ENCODE assay signal across 24 cellular contexts in genomic region chr7:91020611-91021385, GRCh38.
A peak's percentile ranks its signal among the peaks of the same experiment; 100 is the strongest.
DNase-seq lines count a peak whose midpoint lies in the region; ATAC-seq, FAIRE-seq and TF ChIP-seq lines count a peak whose summit lies in the region.
"Had no signal": no experiment of that assay in that cellular context is flagged by ENCODE, and none has a peak within 500 bp of the region (broad histone marks: within the 10 kb centered on the region; RNA-seq: fewer than 3 reads in every experiment).

No MANE protein-coding gene starts in this region.

- H3K4me3 ChIP-seq in adipocyte (ENCODE audit: low read length) (peak overlapping the region; percentile 39), bronchial epithelial cell (ENCODE audit: low read depth, low read length) (no peak overlapping the region), aorta (ENCODE audit: low read length in 2 of 2) (no peak overlapping the region)
- H3K4me3 ChIP-seq: BLaER1 treated with 17β-estradiol and CSF1 and Interleukin-3, amounts not matched to agents 10 nM and 100 nM; GM12878; K562; Peyer's patch had no signal

- ATAC-seq in aorta (ENCODE audit: low FRiP score) (peak; percentile 19), GM18519 (IDR thresholded peaks at IDR 0.05; ENCODE audit: low FRiP score, unreplicated experiment) (no peak)
- ATAC-seq: GM12878, HepG2, K562, Right ventricle myocardium inferior had no signal

- no peak for DNase-seq in adipocyte (ENCODE audit: low read depth)
- DNase-seq in bronchial epithelial cell (ENCODE audit: low read depth): peak; percentile 26
- DNase-seq in myocyte (ENCODE audit: low read depth): peak; percentile 50
- DNase-seq in aorta: no peak
- DNase-seq in activated CD4-positive, CD25-positive, alpha-beta regulatory T cell (lab: John Stamatoyannopoulos, UW): no peak
- DNase-seq in activated T-cell treated with anti-CD3 and anti-CD28 coated beads for 4 hours: no peak
- no peak for DNase-seq in T-helper 1 cell
- DNase-seq: CD4-positive, alpha-beta memory T cell; DND-41; GOT3; HCEC 1CT; NCI-H1105; NCI-H146; NCI-H2029 treated with DMSO at 0.1 percent for 48 hours; NCI-H226; NCI-H524; Peyer's patch had no signal

- H3K9me3 ChIP-seq in adipocyte (ENCODE audit: control insufficient read depth, low read length) (no peaks in the 10 kb centered on the region), aorta (ENCODE audit: control insufficient read depth, low read length) (no peaks in the 10 kb centered on the region)
- H3K9me3 ChIP-seq: Peyer's patch had no signal

- no peak for TF ChIP-seq CTCF in bronchial epithelial cell (IDR thresholded peaks at IDR 0.05; ENCODE audit: insufficient read depth, low read length, severe bottlenecking)

- H3K4me1 ChIP-seq in adipocyte (ENCODE audit: control insufficient read depth, insufficient read depth, low read length): peaks cover 9% of the 10 kb centered on the region
- H3K4me1 ChIP-seq in aorta (ENCODE audit: control insufficient read depth in 1 of 2, insufficient read depth in 2 of 2, low read length in 2 of 2): peaks cover 1 to 9% of the 10 kb centered on the region in 2 donors
- H3K4me1 ChIP-seq: BLaER1 treated with 17β-estradiol and CSF1 and Interleukin-3, amounts not matched to agents 10 nM and 100 nM; Peyer's patch had no signal

- no peak overlapping the region for H3K9ac ChIP-seq in adipocyte (ENCODE audit: low read length)
- H3K9ac ChIP-seq: BLaER1 treated with 17β-estradiol and CSF1 and Interleukin-3, amounts not matched to agents 10 nM and 100 nM had no signal

- 7 to 9% methylated on average over 3 of the region's 3 CpGs for WGBS in aorta, 2 donors

- intact Hi-C loops in aorta (cut with DNase I): no loop called here

- H3K27ac ChIP-seq in aorta (ENCODE audit: low read depth in 1 of 2, low read length in 2 of 2): no peak overlapping the region
- H3K27ac ChIP-seq: BLaER1 treated with 17β-estradiol and CSF1 and Interleukin-3, amounts not matched to agents 10 nM and 100 nM; HL-60; Peyer's patch had no signal

- H3K27me3 ChIP-seq in adipocyte (replicated peaks; ENCODE audit: control insufficient read depth, insufficient read depth, low read length) (no peaks in the 10 kb centered on the region), bronchial epithelial cell (ENCODE audit: control insufficient read depth, insufficient read depth, low read length) (no peaks in the 10 kb centered on the region), aorta (ENCODE audit: control insufficient read depth in 1 of 2, insufficient read depth in 2 of 2, low read length in 1 of 2) (no peaks in the 10 kb centered on the region)
- H3K27me3 ChIP-seq: BLaER1 treated with 17β-estradiol and CSF1 and Interleukin-3, amounts not matched to agents 10 nM and 100 nM; Peyer's patch had no signal

- peak; percentile 75 for FAIRE-seq in bronchial epithelial cell (lab: Jason Lieb, UNC)
- FAIRE-seq: GM12878, HepG2, K562 had no signal

- H3K36me3 ChIP-seq in adipocyte (ENCODE audit: control insufficient read depth, insufficient read depth, low read length, severe bottlenecking): no peaks in the 10 kb centered on the region
- no peaks in the 10 kb centered on the region for H3K36me3 ChIP-seq in bronchial epithelial cell (ENCODE audit: control insufficient read depth, insufficient read depth, low read length)
- no peaks in the 10 kb centered on the region for H3K36me3 ChIP-seq in aorta (ENCODE audit: control insufficient read depth in 1 of 2, insufficient read depth in 2 of 2, low read length in 1 of 2)
- H3K36me3 ChIP-seq: Peyer's patch had no signal

Comparison
In these comparisons a context has a peak if more than half of its experiments do, and no peak if none do; other contexts are left out.
1. DNase-seq: peak in bronchial epithelial cell (single experiment) and myocyte (single experiment); none in adipocyte (single experiment), aorta (0 of 2), activated CD4-positive, CD25-positive, alpha-beta regulatory T cell (0 of 4), activated T-cell treated with anti-CD3 and anti-CD28 coated beads for 4 hours (single experiment) and T-helper 1 cell (0 of 5).